In the genomic region with DNA sequence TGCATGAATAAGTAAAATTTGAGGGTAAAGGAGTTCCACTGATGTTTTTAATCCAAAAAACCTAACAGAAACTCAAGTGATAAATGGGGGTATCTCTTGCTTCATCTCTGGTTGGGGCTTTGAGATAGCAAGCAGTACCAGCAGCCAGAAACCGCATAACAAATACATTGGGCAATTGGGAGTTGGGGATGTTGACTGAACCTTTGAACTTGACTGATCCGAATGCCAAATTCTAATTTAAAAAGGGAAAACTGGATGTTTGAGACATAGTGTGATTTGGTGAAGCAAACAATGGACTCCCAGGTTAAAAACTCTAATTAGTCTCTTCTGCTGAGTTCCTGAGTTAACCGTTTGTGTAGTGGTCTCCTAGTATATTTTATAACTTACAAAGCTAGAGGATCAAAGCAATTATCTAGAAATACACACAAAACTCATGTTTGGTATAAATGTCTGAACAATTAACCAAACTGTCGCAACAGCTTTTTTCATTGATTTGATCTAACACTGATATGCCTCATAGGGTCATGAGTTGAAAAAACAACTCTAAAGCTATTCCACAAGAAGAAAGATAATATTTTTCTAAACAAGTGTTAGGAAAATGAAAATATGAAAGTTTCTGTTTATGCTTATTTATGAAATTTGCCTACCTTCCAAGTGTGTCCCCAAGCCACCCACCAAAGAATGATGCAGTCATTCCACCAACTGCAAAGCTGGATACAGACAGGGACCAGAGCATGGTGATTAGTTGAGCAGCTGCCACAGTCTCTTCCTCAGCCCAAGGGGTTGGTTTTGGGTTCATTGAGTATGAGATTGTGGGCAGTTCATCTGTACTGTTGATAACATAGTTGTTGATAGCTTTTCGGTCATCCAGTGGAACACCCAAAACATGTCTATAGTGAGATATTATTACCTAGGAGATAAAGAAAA, we compare ENCODE assay signal across 21 cellular contexts. TPM values are rescaled to one million over a fixed set of nuclear protein-coding genes. Genes with fewer than 3 reads are reported as not detected.
DNase-seq lines count a peak whose midpoint lies in the region; ATAC-seq and TF ChIP-seq lines count a peak whose summit lies in the region.
"Had no signal": no experiment of that assay in that cellular context is flagged by ENCODE, and none has a peak within 500 bp of the region (broad histone marks: within the 10 kb centered on the region; RNA-seq: fewer than 3 reads in every experiment).

No MANE protein-coding gene starts in this region.

- no peaks in the 10 kb centered on the region for H3K9me3 ChIP-seq in right lobe of liver
- H3K9me3 ChIP-seq: BLaER1 treated with 17β-estradiol and CSF1 and Interleukin-3, amounts not matched to agents 10 nM and 100 nM; MG63; SK-N-SH had no signal

- CTCF ChIA-PET in WTC11 (lab: Charles Lee), result interaction anchor here (0.9 kb wide), 1 partner anchor 52 kb away, joined by 3 read pairs; no protein-coding TSS in a partner anchor

- H3K4me3 Mint-ChIP-seq in WTC11, result no peak overlapping the region
- H3K4me3 Mint-ChIP-seq in stimulated activated memory B cell treated with anti-CD40 and anti-IgM and Interleukin-4, amounts not matched to agents 10 μg/mL and 1 μg/mL and 100 μg/mL, for 72 hours, result no peak overlapping the region
- H3K4me3 Mint-ChIP-seq: HFFc6 had no signal

- H3K9me3 Mint-ChIP-seq in WTC11, result no peaks in the 10 kb centered on the region
- no peaks in the 10 kb centered on the region for H3K9me3 Mint-ChIP-seq in stimulated activated memory B cell treated with anti-CD40 and anti-IgM and Interleukin-4, amounts not matched to agents 10 μg/mL and 1 μg/mL and 100 μg/mL, for 72 hours
- H3K9me3 Mint-ChIP-seq: HFFc6 had no signal

- intact Hi-C loops in right lobe of liver (cut with DNase I), result no loop called here

- H3K36me3 ChIP-seq in right lobe of liver, result peaks cover 0 to 65% (median 16%) of the 10 kb centered on the region in 4 donors
- H3K36me3 ChIP-seq: BLaER1 treated with 17β-estradiol and CSF1 and Interleukin-3, amounts not matched to agents 10 nM and 100 nM; MG63 had no signal

- H3K27ac ChIP-seq in right lobe of liver, result peak overlapping the region in 2 of 3 donors; percentile 64 to 75
- H3K27ac ChIP-seq: BLaER1 treated with 17β-estradiol and CSF1 and Interleukin-3, amounts not matched to agents 10 nM and 100 nM had no signal

- no peaks in the 10 kb centered on the region for H3K27me3 Mint-ChIP-seq in WTC11 (ENCODE audit: low read depth)
- peaks cover 9% of the 10 kb centered on the region for H3K27me3 Mint-ChIP-seq in stimulated activated memory B cell treated with anti-CD40 and anti-IgM and Interleukin-4, amounts not matched to agents 10 μg/mL and 1 μg/mL and 100 μg/mL, for 72 hours

- peak overlapping the region in 1 of 3 donors; percentile 13 for H3K4me3 ChIP-seq in right lobe of liver
- H3K4me3 ChIP-seq: BLaER1 treated with 17β-estradiol and CSF1 and Interleukin-3, amounts not matched to agents 10 nM and 100 nM; MG63 had no signal

- no peak for ATAC-seq in WTC11
- ATAC-seq in right lobe of liver, result peak; percentile 67 to 85 (median 72)
- no peak for ATAC-seq in stimulated activated memory B cell treated with anti-CD40 and anti-IgM and Interleukin-4, amounts not matched to agents 10 μg/mL and 1 μg/mL and 100 μg/mL, for 72 hours

- no peaks in the 10 kb centered on the region for H3K27me3 ChIP-seq in right lobe of liver
- H3K27me3 ChIP-seq: BLaER1 treated with 17β-estradiol and CSF1 and Interleukin-3, amounts not matched to agents 10 nM and 100 nM; MG63 had no signal

- peaks cover 0 to 91% (median 34%) of the 10 kb centered on the region in 4 donors for H3K4me1 ChIP-seq in right lobe of liver
- H3K4me1 ChIP-seq: BLaER1 treated with 17β-estradiol and CSF1 and Interleukin-3, amounts not matched to agents 10 nM and 100 nM had no signal

- DNase-seq in HuH-7 (ENCODE audit: low spot score) (peak; percentile 42), WTC11 (ENCODE audit: low spot score) (no peak), fibroblast of peridontal ligament (ENCODE audit: extremely low read depth) (peak; percentile 75), right lobe of liver (peak in 1 of 3 donors; percentile 73), ecto neural progenitor cell (ENCODE audit: low spot score) (no peak), NCI-H1694 treated with DMSO at 0.1 percent for 48 hours (lab: John Stamatoyannopoulos, UW) (no peak), NCI-H1694 (lab: John Stamatoyannopoulos, UW) (no peak)
- DNase-seq: H7, HFFc6, IMR-90, Karpas-422, MG63, NCI-H1105, NCI-H748 treated with DMSO at 0.1 percent for 48 hours, SHP77 treated with DMSO at 0.1 percent for 48 hours, SK-N-SH had no signal

- H3K27ac Mint-ChIP-seq in WTC11, result no peak overlapping the region
- H3K27ac Mint-ChIP-seq in stimulated activated memory B cell treated with anti-CD40 and anti-IgM and Interleukin-4, amounts not matched to agents 10 μg/mL and 1 μg/mL and 100 μg/mL, for 72 hours, result no peak overlapping the region
- H3K27ac Mint-ChIP-seq: HFFc6 had no signal

- TF ChIP-seq CTCF in WTC11 (IDR thresholded peaks at IDR 0.05) (no peak), right lobe of liver (IDR thresholded peaks at IDR 0.05) (no peak)

- H3K36me3 Mint-ChIP-seq in WTC11, result no peaks in the 10 kb centered on the region
- H3K36me3 Mint-ChIP-seq in stimulated activated memory B cell treated with anti-CD40 and anti-IgM and Interleukin-4, amounts not matched to agents 10 μg/mL and 1 μg/mL and 100 μg/mL, for 72 hours, result no peaks in the 10 kb centered on the region

- no peak for TF ChIP-seq POLR2A in right lobe of liver (IDR thresholded peaks at IDR 0.05)

- no peaks in the 10 kb centered on the region for H3K4me1 Mint-ChIP-seq in WTC11
- H3K4me1 Mint-ChIP-seq in stimulated activated memory B cell treated with anti-CD40 and anti-IgM and Interleukin-4, amounts not matched to agents 10 μg/mL and 1 μg/mL and 100 μg/mL, for 72 hours, result no peaks in the 10 kb centered on the region

- 23% methylated on average over 5 of the region's 5 CpGs for WGBS in right lobe of liver (ENCODE audit: insufficient coverage, low coverage, low lambda C conversion rate, missing lambda C conversion rate)

- POLR2A ChIA-PET in WTC11 (lab: Charles Lee), result no interaction called here

TF ChIP-seq in WTC11, 78 proteins besides CTCF, POLR2A, EP300 and RAD21:
- TF ChIP-seq SOX15 (CRISPR knock-in tag; IDR thresholded peaks at IDR 0.05), result no peak
- TF ChIP-seq, protein P1, sequence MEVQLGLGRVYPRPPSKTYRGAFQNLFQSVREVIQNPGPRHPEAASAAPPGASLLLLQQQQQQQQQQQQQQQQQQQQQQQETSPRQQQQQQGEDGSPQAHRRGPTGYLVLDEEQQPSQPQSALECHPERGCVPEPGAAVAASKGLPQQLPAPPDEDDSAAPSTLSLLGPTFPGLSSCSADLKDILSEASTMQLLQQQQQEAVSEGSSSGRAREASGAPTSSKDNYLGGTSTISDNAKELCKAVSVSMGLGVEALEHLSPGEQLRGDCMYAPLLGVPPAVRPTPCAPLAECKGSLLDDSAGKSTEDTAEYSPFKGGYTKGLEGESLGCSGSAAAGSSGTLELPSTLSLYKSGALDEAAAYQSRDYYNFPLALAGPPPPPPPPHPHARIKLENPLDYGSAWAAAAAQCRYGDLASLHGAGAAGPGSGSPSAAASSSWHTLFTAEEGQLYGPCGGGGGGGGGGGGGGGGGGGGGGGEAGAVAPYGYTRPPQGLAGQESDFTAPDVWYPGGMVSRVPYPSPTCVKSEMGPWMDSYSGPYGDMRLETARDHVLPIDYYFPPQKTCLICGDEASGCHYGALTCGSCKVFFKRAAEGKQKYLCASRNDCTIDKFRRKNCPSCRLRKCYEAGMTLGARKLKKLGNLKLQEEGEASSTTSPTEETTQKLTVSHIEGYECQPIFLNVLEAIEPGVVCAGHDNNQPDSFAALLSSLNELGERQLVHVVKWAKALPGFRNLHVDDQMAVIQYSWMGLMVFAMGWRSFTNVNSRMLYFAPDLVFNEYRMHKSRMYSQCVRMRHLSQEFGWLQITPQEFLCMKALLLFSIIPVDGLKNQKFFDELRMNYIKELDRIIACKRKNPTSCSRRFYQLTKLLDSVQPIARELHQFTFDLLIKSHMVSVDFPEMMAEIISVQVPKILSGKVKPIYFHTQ (CRISPR knock-in tag; IDR thresholded peaks at IDR 0.05), result no peak
- TF ChIP-seq JUN (CRISPR knock-in tag; IDR thresholded peaks at IDR 0.05), result no peak
- TF ChIP-seq, protein P2, sequence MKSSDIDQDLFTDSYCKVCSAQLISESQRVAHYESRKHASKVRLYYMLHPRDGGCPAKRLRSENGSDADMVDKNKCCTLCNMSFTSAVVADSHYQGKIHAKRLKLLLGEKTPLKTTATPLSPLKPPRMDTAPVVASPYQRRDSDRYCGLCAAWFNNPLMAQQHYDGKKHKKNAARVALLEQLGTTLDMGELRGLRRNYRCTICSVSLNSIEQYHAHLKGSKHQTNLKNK (CRISPR knock-in tag; IDR thresholded peaks at IDR 0.05), result no peak
- TF ChIP-seq, protein P3, sequence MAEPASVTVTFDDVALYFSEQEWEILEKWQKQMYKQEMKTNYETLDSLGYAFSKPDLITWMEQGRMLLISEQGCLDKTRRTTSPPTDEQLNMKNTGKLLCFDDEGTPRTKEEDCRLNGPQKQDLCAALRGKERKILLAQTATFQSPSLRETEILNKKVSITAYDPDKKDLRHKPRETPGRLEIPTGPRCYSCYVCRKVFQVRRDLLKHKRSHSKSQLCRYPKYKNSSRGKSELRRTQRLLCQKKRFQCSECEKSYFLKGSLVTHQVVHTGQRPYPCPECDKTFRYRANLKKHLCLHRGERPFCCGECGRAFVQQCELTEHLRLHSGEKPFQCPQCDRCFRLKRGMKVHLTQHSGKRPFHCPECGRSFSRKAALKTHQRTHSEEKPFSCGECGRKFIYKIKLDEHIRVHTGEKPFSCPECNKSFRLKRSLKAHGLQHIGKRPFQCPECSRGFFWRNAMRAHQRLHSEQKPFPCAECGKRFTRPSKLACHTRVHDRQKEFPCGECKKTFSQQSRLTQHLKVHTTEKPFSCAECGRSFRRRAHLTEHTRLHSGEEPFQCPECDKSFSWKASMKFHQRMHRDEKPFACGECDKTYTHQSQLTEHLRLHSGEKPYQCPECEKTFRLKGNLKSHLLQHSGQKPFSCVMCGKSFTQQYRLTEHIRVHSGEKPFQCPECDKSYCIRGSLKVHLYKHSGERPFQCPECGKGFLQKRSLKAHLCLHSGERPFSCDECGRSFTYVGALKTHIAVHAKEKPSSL (CRISPR knock-in tag; conservative IDR thresholded peaks at IDR 0.05), result no peak
- 0 out of 2 replicates have a peak, but pooled peaks have one; percentile 41 for TF ChIP-seq GABPB1 (CRISPR knock-in tag; IDR thresholded peaks at IDR 0.05)
- no peak for TF ChIP-seq IRF2 (CRISPR knock-in tag; IDR thresholded peaks at IDR 0.05; ENCODE audit: borderline replicate concordance, low read depth)
- TF ChIP-seq HMGA2 (CRISPR knock-in tag; IDR thresholded peaks at IDR 0.05), result no peak

RNA-seq across cellular contexts. Expression of a gene that starts 12.4 kb away (rescaled TPM):
- total RNA-seq in WTC11 (2021) (0.16 TPM in 1 of 3 replicates, not detected in the others), right lobe of liver (100 to 1,000 TPM; 162 to 465 (median 276) TPM)
- total RNA-seq: A673, H7, HFFc6, IMR-90, NCI-H460, RPMI7951 had no signal

Comparison
In these comparisons a context has a peak if more than half of its experiments do, and no peak if none do; other contexts are left out.
1. DNase-seq: peak in HuH-7 (single experiment) and fibroblast of peridontal ligament (single experiment); none in WTC11 (single experiment), ecto neural progenitor cell (single experiment), NCI-H1694 treated with DMSO at 0.1 percent for 48 hours (single experiment) and NCI-H1694 (single experiment).
2. ATAC-seq: peak in right lobe of liver (4 of 4); none in WTC11 (single experiment) and stimulated activated memory B cell treated with anti-CD40 and anti-IgM and Interleukin-4, amounts not matched to agents 10 μg/mL and 1 μg/mL and 100 μg/mL, for 72 hours (single experiment).
3. RNA of a gene that starts 12.4 kb away (total RNA-seq): 162 to 465 TPM in right lobe of liver; 0.16 TPM in WTC11; every median in the first group is over 100 times any median in the second.